Comparison of ENCODE assay signal across 18 cellular contexts in the genomic region with DNA sequence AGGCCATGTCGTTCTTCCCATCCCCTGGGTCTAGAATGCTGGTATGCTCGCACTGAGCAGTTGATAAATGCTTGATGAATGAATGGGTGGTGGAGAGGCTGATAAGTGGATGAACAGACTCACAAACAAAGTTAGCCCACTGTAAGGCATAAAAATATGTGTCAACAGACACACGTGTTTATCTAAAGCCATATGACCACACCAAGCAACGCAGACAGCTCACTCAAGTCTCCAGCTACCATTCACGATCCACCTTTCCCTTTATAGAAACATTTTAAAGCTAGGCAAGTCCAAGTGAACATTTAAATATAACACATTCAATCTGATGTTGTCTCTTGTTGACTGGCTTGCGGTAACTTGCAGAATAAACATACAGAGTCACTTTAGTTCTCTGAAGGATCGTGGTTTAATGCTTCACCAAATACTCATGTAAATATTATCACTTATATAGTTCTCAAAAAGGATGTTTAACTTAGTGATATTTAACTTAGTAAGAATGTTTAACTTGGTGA.
DNase-seq lines count a peak whose midpoint lies in the region; ATAC-seq lines count a peak whose summit lies in the region.
"Had no signal": no experiment of that assay in that cellular context is flagged by ENCODE, and none has a peak within 500 bp of the region (broad histone marks: within the 10 kb centered on the region; RNA-seq: fewer than 3 reads in every experiment).

No MANE protein-coding gene starts in this region.

- no peaks in the 10 kb centered on the region for H3K27me3 Mint-ChIP-seq in effector memory CD8-positive, alpha-beta T cell
- H3K27me3 Mint-ChIP-seq in activated naive CD8-positive, alpha-beta T cell treated with anti-CD3 and anti-CD28 coated beads for 36 hours: no peaks in the 10 kb centered on the region

- DNase-seq in ELR (ENCODE audit: low read depth) (peak; percentile 68), SJSA1 (ENCODE audit: low read depth in 1 of 2, low spot score in 2 of 2) (peak in 1 of 2 experiments; percentile 74), glomerular visceral epithelial cell (ENCODE audit: extremely low spot score) (peak; percentile 59), renal cortical epithelial cell (ENCODE audit: low read depth) (peak; percentile 98)
- no peak for DNase-seq in effector memory CD8-positive, alpha-beta T cell
- DNase-seq in activated naive CD8-positive, alpha-beta T cell treated with anti-CD3 and anti-CD28 coated beads for 36 hours: no peak
- DNase-seq: activated effector memory CD4-positive, alpha-beta T cell treated with anti-CD3 and anti-CD28 coated beads, Interleukin-2, amount 50 U/mL, for 16 hours; glutamatergic neuron; Karpas-422; left cardiac atrium; NCI-H187 treated with DMSO at 0.1 percent for 48 hours; NCI-H748 treated with DMSO at 0.1 percent for 48 hours; nephron progenitor cell; sigmoid colon; stimulated activated naive CD8-positive, alpha-beta T cell treated with anti-CD3 and anti-CD28 coated beads, Interleukin-15, Interleukin-2, amounts not matched to agents 100 U/mL and 50 U/mL, for 24 hours had no signal

- H3K4me3 ChIP-seq in SJSA1: no peak overlapping the region
- H3K4me3 ChIP-seq: HAP-1, sigmoid colon had no signal

- no peaks in the 10 kb centered on the region for H3K9me3 Mint-ChIP-seq in effector memory CD8-positive, alpha-beta T cell
- no peaks in the 10 kb centered on the region for H3K9me3 Mint-ChIP-seq in activated naive CD8-positive, alpha-beta T cell treated with anti-CD3 and anti-CD28 coated beads for 36 hours
- H3K9me3 Mint-ChIP-seq: nephron progenitor cell had no signal

- ATAC-seq in effector memory CD8-positive, alpha-beta T cell (replicated peaks): no peak
- ATAC-seq in activated CD4-positive, CD25-positive, alpha-beta regulatory T cell treated with anti-CD3 and anti-CD28 coated beads, Interleukin-2, amount 50 U/mL, for 24 hours: no peak
- ATAC-seq: stimulated activated naive CD8-positive, alpha-beta T cell treated with anti-CD3 and anti-CD28 coated beads, Interleukin-15, Interleukin-2, amounts not matched to agents 100 U/mL and 50 U/mL, for 24 hours had no signal

- H3K4me1 ChIP-seq in SJSA1 (replicated peaks): peaks cover 22% of the 10 kb centered on the region
- H3K4me1 ChIP-seq: sigmoid colon had no signal

- H3K9me3 ChIP-seq in SJSA1 (replicated peaks): no peaks in the 10 kb centered on the region
- H3K9me3 ChIP-seq: HAP-1, sigmoid colon had no signal

- peak overlapping the region; percentile 88 for H3K27ac ChIP-seq in SJSA1
- H3K27ac ChIP-seq: HL-60, sigmoid colon had no signal

- peaks cover 2% of the 10 kb centered on the region in 2 donors for H3K4me1 Mint-ChIP-seq in effector memory CD8-positive, alpha-beta T cell (ENCODE audit: low read depth in 2 of 2)
- peaks cover 9% of the 10 kb centered on the region for H3K4me1 Mint-ChIP-seq in activated naive CD8-positive, alpha-beta T cell treated with anti-CD3 and anti-CD28 coated beads for 36 hours

- peak overlapping the region in 1 of 2 donors; percentile 41 for H3K27ac Mint-ChIP-seq in effector memory CD8-positive, alpha-beta T cell
- no peak overlapping the region for H3K27ac Mint-ChIP-seq in activated naive CD8-positive, alpha-beta T cell treated with anti-CD3 and anti-CD28 coated beads for 36 hours

- H3K27me3 ChIP-seq in SJSA1 (replicated peaks): no peaks in the 10 kb centered on the region
- H3K27me3 ChIP-seq: sigmoid colon had no signal

- H3K4me3 Mint-ChIP-seq in effector memory CD8-positive, alpha-beta T cell: no peak overlapping the region
- H3K4me3 Mint-ChIP-seq in activated naive CD8-positive, alpha-beta T cell treated with anti-CD3 and anti-CD28 coated beads for 36 hours: no peak overlapping the region
- H3K4me3 Mint-ChIP-seq: nephron progenitor cell had no signal

- peaks cover 22% of the 10 kb centered on the region for H3K36me3 Mint-ChIP-seq in effector memory CD8-positive, alpha-beta T cell (ENCODE audit: insufficient read depth)
- H3K36me3 Mint-ChIP-seq in activated naive CD8-positive, alpha-beta T cell treated with anti-CD3 and anti-CD28 coated beads for 36 hours: peaks cover 18% of the 10 kb centered on the region

- H3K36me3 ChIP-seq in SJSA1: peaks cover 35% of the 10 kb centered on the region

Comparison
In these comparisons a context has a peak if more than half of its experiments do, and no peak if none do; other contexts are left out.
1. DNase-seq: peak in ELR (single experiment), glomerular visceral epithelial cell (single experiment) and renal cortical epithelial cell (single experiment); none in effector memory CD8-positive, alpha-beta T cell (0 of 3) and activated naive CD8-positive, alpha-beta T cell treated with anti-CD3 and anti-CD28 coated beads for 36 hours (single experiment).